In genomic region chr16:78212674-78213073, GRCh38 we compare ENCODE assay signal across 14 cellular contexts.
A peak's percentile ranks its signal among the peaks of the same experiment; 100 is the strongest.
DNase-seq lines count a peak whose midpoint lies in the region; ATAC-seq, FAIRE-seq and TF ChIP-seq lines count a peak whose summit lies in the region.
"Had no signal": no experiment of that assay in that cellular context is flagged by ENCODE, and none has a peak within 500 bp of the region (broad histone marks: within the 10 kb centered on the region; RNA-seq: fewer than 3 reads in every experiment).

No MANE protein-coding gene starts in this region.

- no peak overlapping the region for H3K4me3 Mint-ChIP-seq in type B pancreatic cell
- H3K4me3 Mint-ChIP-seq: CD4-positive, alpha-beta memory T cell had no signal

- CTCF ChIA-PET in PC-3 (lab: Charles Lee), result no interaction called here

- TF ChIP-seq CTCF in PC-3 (conservative IDR thresholded peaks at IDR 0.05; ENCODE audit: low read depth, low read length) (no peak), breast epithelium (IDR thresholded peaks at IDR 0.05) (no peak), esophagus muscularis mucosa (IDR thresholded peaks at IDR 0.05) (no peak), type B pancreatic cell (conservative IDR thresholded peaks at IDR 0.05) (no peak), gastrocnemius medialis (IDR thresholded peaks at IDR 0.05 in 4 of 5, conservative IDR thresholded peaks at IDR 0.05 in 1 of 5) (no peak), pancreas (IDR thresholded peaks at IDR 0.05) (no peak)

- H3K9me2 ChIP-seq in PC-3 (replicated peaks; ENCODE audit: low read length), result no peaks in the 10 kb centered on the region

- no TSS peak for BruUV-seq in PC-3 (replicated peaks; lab: Mats Ljungman, UMichigan)

- DNase-seq in PC-3, result no peak
- no peak for DNase-seq in breast epithelium (ENCODE audit: low spot score in 2 of 2)
- peak; percentile 42 for DNase-seq in esophagus muscularis mucosa (ENCODE audit: extremely low spot score)
- DNase-seq in type B pancreatic cell (ENCODE audit: extremely low spot score, unreplicated experiment), result no peak
- DNase-seq in gastrocnemius medialis, result no peak
- no peak for DNase-seq in ureter (ENCODE audit: low spot score)
- DNase-seq in pancreas, result no peak
- DNase-seq: BE2C; CD4-positive, alpha-beta memory T cell; GF-D8; HCEC 1CT; IMR-90 had no signal

- 88% methylated on average over 7 of the region's 7 CpGs for WGBS in esophagus muscularis mucosa
- 94 to 96% methylated on average over 7 of the region's 7 CpGs for WGBS in pancreas, 2 donors

- H3K9me3 ChIP-seq in PC-3 (ENCODE audit: low read length) (no peaks in the 10 kb centered on the region), breast epithelium (no peaks in the 10 kb centered on the region), esophagus muscularis mucosa (no peaks in the 10 kb centered on the region), gastrocnemius medialis (no peaks in the 10 kb centered on the region), pancreas (no peaks in the 10 kb centered on the region)
- H3K9me3 ChIP-seq: A549, BE2C had no signal

- H3K79me2 ChIP-seq in PC-3 (ENCODE audit: low read length), result no peaks in the 10 kb centered on the region

- H3F3A ChIP-seq in PC-3 (ENCODE audit: low read length, unreplicated experiment), result no peaks in the 10 kb centered on the region

- intact Hi-C loops in PC-3 (cut with micrococcal nuclease) (no loop called here), breast epithelium (cut with DNase I; ENCODE audit: low total_unique reads) (no loop called here), esophagus muscularis mucosa (cut with DNase I) (no loop called here), gastrocnemius medialis (cut with DNase I; ENCODE audit: low total_unique reads) (no loop called here), pancreas (cut with DNase I) (no loop called here)

- H3K36me3 ChIP-seq in PC-3 (ENCODE audit: low read depth, low read length), result no peaks in the 10 kb centered on the region
- no peaks in the 10 kb centered on the region for H3K36me3 ChIP-seq in breast epithelium
- no peaks in the 10 kb centered on the region for H3K36me3 ChIP-seq in esophagus muscularis mucosa
- no peaks in the 10 kb centered on the region for H3K36me3 ChIP-seq in gastrocnemius medialis
- H3K36me3 ChIP-seq in pancreas, result no peaks in the 10 kb centered on the region
- H3K36me3 ChIP-seq: BE2C had no signal

- no peaks in the 10 kb centered on the region for H3K27me3 ChIP-seq in PC-3 (ENCODE audit: low read length)
- no peaks in the 10 kb centered on the region for H3K27me3 ChIP-seq in breast epithelium
- H3K27me3 ChIP-seq in esophagus muscularis mucosa, result peaks cover 0 to 28% (median 0%) of the 10 kb centered on the region in 4 donors
- H3K27me3 ChIP-seq in gastrocnemius medialis, result no peaks in the 10 kb centered on the region
- no peaks in the 10 kb centered on the region for H3K27me3 ChIP-seq in pancreas
- H3K27me3 ChIP-seq: BE2C had no signal

- peaks cover 5% of the 10 kb centered on the region for H3K36me3 Mint-ChIP-seq in type B pancreatic cell

- peaks cover 32% of the 10 kb centered on the region for H3K4me1 Mint-ChIP-seq in type B pancreatic cell (ENCODE audit: unreplicated experiment)
- H3K4me1 Mint-ChIP-seq: CD4-positive, alpha-beta memory T cell had no signal

- TF ChIP-seq EP300 in esophagus muscularis mucosa (IDR thresholded peaks at IDR 0.05), result no peak

- H3K27ac ChIP-seq in PC-3 (ENCODE audit: low read length) (peak overlapping the region; percentile 74; the same call in 1 of the 2 replicates), breast epithelium (peak overlapping the region; percentile 62 to 73), esophagus muscularis mucosa (replicated peaks in 1 of 4) (no peak overlapping the region), gastrocnemius medialis (no peak overlapping the region), pancreas (no peak overlapping the region)
- H3K27ac ChIP-seq: A549, C4-2B had no signal

- no peak for TF ChIP-seq POLR2A in breast epithelium (IDR thresholded peaks at IDR 0.05)
- TF ChIP-seq POLR2A in esophagus muscularis mucosa (IDR thresholded peaks at IDR 0.05; ENCODE audit: low read depth), result no peak
- TF ChIP-seq POLR2A in gastrocnemius medialis (IDR thresholded peaks at IDR 0.05), result no peak

- in situ Hi-C loops in gastrocnemius medialis (cut with MboI; ENCODE audit: low sequenced_read_pairs in 4 of 4), result no loop called here

- H2AFZ ChIP-seq in PC-3 (ENCODE audit: low read length), result no peak overlapping the region

- H3K9ac ChIP-seq in PC-3 (ENCODE audit: low read length), result no peak overlapping the region

- H3K4me3 ChIP-seq in PC-3 (ENCODE audit: low read length), result no peak overlapping the region
- H3K4me3 ChIP-seq in breast epithelium, result no peak overlapping the region
- no peak overlapping the region for H3K4me3 ChIP-seq in esophagus muscularis mucosa
- no peak overlapping the region for H3K4me3 ChIP-seq in gastrocnemius medialis
- H3K4me3 ChIP-seq in pancreas, result no peak overlapping the region
- H3K4me3 ChIP-seq: A549 had no signal

- no peak for FAIRE-seq in pancreas (lab: Jason Lieb, UNC)
- FAIRE-seq: A549 had no signal

- peak overlapping the region; percentile 86 for H3K27ac Mint-ChIP-seq in type B pancreatic cell
- H3K27ac Mint-ChIP-seq: CD4-positive, alpha-beta memory T cell had no signal

- peak overlapping the region; percentile 60 for H3K4me2 ChIP-seq in PC-3 (ENCODE audit: low read length)
- H3K4me2 ChIP-seq: A549 had no signal

- H3K9me3 Mint-ChIP-seq in type B pancreatic cell, result no peaks in the 10 kb centered on the region
- H3K9me3 Mint-ChIP-seq: CD4-positive, alpha-beta memory T cell had no signal

- ATAC-seq in PC-3, result no peak
- no peak for ATAC-seq in gastrocnemius medialis
- ATAC-seq in pancreas, result no peak

- no peaks in the 10 kb centered on the region for H3K27me3 Mint-ChIP-seq in type B pancreatic cell
- H3K27me3 Mint-ChIP-seq: CD4-positive, alpha-beta memory T cell had no signal

- H4K20me1 ChIP-seq in PC-3 (ENCODE audit: low read length), result no peaks in the 10 kb centered on the region

- H3K4me1 ChIP-seq in PC-3 (ENCODE audit: insufficient read depth, low read length) (peaks cover 36% of the 10 kb centered on the region), breast epithelium (peaks cover 0 to 10% of the 10 kb centered on the region in 2 donors), esophagus muscularis mucosa (peaks cover 0 to 14% (median 13%) of the 10 kb centered on the region in 4 donors), gastrocnemius medialis (no peaks in the 10 kb centered on the region), pancreas (no peaks in the 10 kb centered on the region)
- H3K4me1 ChIP-seq: BE2C had no signal

- POLR2A ChIA-PET in PC-3 (lab: Charles Lee; ENCODE audit: unreplicated experiment), result no interaction called here

Comparison
In these comparisons a context has a peak if more than half of its experiments do, and no peak if none do; other contexts are left out.
1. H3K27ac ChIP-seq: peak in PC-3 (single experiment) and breast epithelium (2 of 2); none in esophagus muscularis mucosa (0 of 4), gastrocnemius medialis (0 of 4) and pancreas (0 of 4).